In the genomic region with DNA sequence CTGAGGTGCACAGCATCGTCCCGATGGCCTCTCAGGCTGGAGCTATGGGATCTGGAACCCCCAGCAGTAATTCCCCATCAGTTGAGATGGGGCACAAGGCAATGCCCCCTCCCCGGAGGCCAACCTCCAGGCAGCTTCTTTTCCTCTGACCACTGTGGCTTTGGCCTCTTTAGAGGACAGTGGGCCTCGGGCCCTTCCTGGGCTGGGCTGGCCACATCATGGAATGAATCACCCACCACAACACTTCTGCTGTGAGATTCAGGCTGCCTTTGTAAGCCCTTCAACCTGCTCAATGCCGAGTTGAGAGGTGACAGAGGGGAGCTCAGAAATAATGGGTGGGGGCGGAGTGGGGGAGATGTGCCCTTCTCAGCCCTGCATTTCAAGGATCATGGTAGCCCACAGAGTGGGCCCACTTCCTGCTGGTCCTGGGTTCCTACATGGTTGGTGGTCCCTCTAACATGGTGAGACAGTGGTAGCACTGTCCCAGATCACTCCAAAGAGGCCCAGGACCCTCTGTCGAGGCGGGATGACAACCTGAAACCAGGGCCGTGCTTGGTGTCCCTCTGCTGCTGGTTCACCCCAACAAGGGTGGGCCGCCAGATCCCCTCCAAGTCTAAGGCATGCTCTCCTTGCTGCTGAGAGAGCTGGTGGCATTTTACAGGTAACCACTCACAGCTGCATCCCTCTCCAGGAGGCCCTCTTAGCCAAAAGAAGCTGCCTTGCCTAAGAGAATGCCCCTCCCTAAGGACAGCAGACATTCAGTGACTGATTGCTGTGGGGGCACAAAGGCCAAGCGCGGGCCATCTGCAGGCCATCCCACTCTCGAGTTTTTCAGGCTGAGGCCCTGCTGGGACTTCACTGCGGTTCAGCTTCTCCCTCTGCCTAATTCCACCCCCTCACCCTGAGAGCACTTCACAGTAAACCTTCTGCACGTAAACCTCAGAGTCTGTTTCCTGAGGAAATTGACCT, we compare ENCODE assay signal across 1 cellular context.
TF ChIP-seq lines count a peak whose summit lies in the region.

No MANE protein-coding gene starts in this region.

TF ChIP-seq in WTC11, 78 proteins besides CTCF, POLR2A, EP300 and RAD21 (continued from another document):
- TF ChIP-seq, protein P1, sequence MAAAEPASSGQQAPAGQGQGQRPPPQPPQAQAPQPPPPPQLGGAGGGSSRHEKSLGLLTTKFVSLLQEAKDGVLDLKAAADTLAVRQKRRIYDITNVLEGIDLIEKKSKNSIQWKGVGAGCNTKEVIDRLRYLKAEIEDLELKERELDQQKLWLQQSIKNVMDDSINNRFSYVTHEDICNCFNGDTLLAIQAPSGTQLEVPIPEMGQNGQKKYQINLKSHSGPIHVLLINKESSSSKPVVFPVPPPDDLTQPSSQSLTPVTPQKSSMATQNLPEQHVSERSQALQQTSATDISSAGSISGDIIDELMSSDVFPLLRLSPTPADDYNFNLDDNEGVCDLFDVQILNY (CRISPR knock-in tag; IDR thresholded peaks at IDR 0.05), result no peak
- no peak for TF ChIP-seq TCF7 (CRISPR knock-in tag; IDR thresholded peaks at IDR 0.05; ENCODE audit: low read depth)
- TF ChIP-seq ATF1 (CRISPR knock-in tag; IDR thresholded peaks at IDR 0.05), result no peak
- TF ChIP-seq SP1 (CRISPR knock-in tag; conservative IDR thresholded peaks at IDR 0.05), result no peak
- TF ChIP-seq, protein P2, sequence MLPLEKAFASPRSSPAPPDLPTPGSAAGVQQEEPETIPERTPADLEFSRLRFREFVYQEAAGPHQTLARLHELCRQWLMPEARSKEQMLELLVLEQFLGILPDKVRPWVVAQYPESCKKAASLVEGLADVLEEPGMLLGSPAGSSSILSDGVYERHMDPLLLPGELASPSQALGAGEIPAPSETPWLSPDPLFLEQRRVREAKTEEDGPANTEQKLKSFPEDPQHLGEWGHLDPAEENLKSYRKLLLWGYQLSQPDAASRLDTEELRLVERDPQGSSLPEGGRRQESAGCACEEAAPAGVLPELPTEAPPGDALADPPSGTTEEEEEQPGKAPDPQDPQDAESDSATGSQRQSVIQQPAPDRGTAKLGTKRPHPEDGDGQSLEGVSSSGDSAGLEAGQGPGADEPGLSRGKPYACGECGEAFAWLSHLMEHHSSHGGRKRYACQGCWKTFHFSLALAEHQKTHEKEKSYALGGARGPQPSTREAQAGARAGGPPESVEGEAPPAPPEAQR (CRISPR knock-in tag; IDR thresholded peaks at IDR 0.05), result no peak
- TF ChIP-seq ELF4 (CRISPR knock-in tag; IDR thresholded peaks at IDR 0.05; ENCODE audit: low read depth), result no peak
- TF ChIP-seq ZNF416 (CRISPR knock-in tag; IDR thresholded peaks at IDR 0.05), result no peak
- TF ChIP-seq NFATC4 (CRISPR knock-in tag; IDR thresholded peaks at IDR 0.05), result no peak
